ENCODE assay signal across 20 cellular contexts in genomic region chr4:109614015-109614414, GRCh38.
"Had no signal": no experiment of that assay in that cellular context is flagged by ENCODE, and none has a peak within 500 bp of the region (broad histone marks: within the 10 kb centered on the region; RNA-seq: fewer than 3 reads in every experiment).

No MANE protein-coding gene starts in this region.

- H3K9me3 ChIP-seq: Peyer's patch had no signal

- H3K27me3 ChIP-seq: Peyer's patch had no signal

- ATAC-seq: activated CD8-positive, alpha-beta memory T cell treated with anti-CD3 and anti-CD28 coated beads, Interleukin-2, amount 10 ng/mL, durations not matched to agents 7 days and 5 days; T-helper 17 cell had no signal

- H3K4me1 ChIP-seq: Peyer's patch had no signal

- H3K4me3 ChIP-seq: Peyer's patch had no signal

- H3K27ac ChIP-seq: Peyer's patch had no signal

- DNase-seq: activated B cell treated with CpG ODN at 0.5 μM for 24 hours; activated CD4-positive, alpha-beta T cell treated with anti-CD3 and anti-CD28 coated beads for 1 hour; activated CD4-positive, alpha-beta T cell treated with anti-CD3 and anti-CD28 coated beads, Interleukin-2, amount 10 ng/mL, durations not matched to agents 24 days and 14 days; activated CD4-positive, alpha-beta T cell treated with anti-CD3 and anti-CD28 coated beads, Interleukin-2, amount 50 U/mL, for 48 hours; activated CD8-positive, alpha-beta memory T cell treated with anti-CD3 and anti-CD28 coated beads, Interleukin-2, amount 10 ng/mL, durations not matched to agents 7 days and 5 days; activated effector memory CD4-positive, alpha-beta T cell treated with Interleukin-2 at 50 U/mL for 16 hours; activated naive CD4-positive, alpha-beta T cell treated with Interleukin-2 at 50 U/mL for 16 hours; activated T-cell treated with anti-CD3 and anti-CD28 coated beads, Interleukin-2, amount 50 U/mL, for 24 hours; amygdala; NCI-H1048; NCI-H146; NCI-H187 treated with DMSO at 0.1 percent for 48 hours; NCI-H2171; NCI-H226; NCI-H526; NCI-H774; Peyer's patch; SHP77 treated with DMSO at 0.1 percent for 48 hours; T-helper 17 cell; T-helper 9 cell had no signal

- H3K36me3 ChIP-seq: Peyer's patch had no signal
